Comparison of ENCODE assay signal across 1 cellular context in the genomic region with DNA sequence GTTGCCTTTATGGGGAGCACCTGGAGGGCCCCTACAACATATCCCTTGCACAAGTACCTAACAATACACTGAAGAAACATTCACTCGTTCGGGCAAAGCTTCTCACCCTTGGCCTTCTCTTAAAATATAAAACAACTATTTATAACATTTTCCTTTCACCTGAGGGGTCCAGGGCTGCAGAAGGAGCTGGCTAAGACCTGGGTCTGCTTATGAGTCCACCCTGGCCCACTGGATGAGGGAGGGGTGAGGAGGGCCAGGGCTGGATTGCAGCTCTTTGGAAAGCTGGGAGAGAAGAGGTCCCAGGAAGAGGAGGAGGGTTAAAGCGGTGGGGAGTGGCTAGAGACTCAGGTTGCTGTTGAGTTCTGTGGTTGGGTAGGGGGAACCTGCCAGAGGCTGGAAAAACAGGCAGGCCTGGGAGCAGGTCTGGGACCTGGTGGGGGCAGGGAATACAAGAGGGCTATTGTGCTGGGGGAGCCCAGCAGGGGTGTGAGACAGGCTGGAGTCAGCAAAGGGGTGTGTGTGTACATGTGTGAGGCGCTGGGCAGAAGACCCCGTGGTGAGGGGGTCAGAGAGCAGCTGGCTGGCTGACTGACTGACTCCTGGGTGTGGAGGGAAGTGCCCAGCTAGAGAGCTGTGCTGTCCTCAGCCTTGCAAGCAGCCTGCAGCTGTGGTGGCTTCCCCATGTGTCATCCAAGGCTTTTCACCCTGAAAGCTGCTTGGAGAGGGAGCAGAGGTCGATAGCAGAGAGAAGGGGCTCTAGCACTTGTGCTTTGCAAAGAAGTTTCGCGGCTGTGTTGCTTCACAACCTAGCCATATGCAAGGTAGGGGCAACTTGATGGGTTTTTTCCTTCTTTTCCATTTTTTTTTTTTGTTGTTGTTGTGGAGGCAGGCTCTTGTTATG.
TF ChIP-seq lines count a peak whose summit lies in the region.

No MANE protein-coding gene starts in this region.

TF ChIP-seq in GM12878, 131 proteins besides CTCF, POLR2A, EP300 and RAD21:
- TF ChIP-seq POLR2AphosphoS5 (IDR thresholded peaks at IDR 0.05; ENCODE audit: low read length) (0 out of 2 replicates have a peak, but pooled peaks have one; percentile 47), SREBF2 (IDR thresholded peaks at IDR 0.05; ENCODE audit: low read length) (no peak)
